Comparison of ENCODE assay signal across 1 cellular context in the genomic region with DNA sequence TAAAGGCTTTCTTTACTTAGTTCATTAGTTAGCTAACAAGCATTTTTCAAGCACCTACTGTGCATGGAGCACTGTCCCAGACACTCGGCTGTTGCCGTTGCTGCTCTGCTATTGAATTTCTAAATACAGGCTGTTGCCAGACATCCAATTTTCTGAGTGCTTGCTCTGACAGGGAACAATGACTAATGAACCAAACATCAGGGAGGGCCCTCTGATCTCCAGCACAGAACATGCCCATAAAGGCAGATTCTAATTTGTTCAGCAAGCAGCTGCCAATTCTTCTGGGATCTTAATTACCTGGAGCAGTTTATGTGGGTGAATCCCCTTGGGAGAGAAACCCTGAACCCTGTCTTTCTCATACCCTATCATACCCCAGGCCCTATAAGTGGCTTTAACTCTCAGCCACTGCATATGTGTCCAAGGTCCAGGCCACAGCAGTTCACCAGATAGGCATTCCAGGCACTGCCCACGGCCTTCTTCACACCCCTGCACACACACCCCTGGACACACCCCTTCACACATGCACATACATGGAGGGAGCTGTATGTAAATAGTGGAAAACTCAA.
TF ChIP-seq lines count a peak whose summit lies in the region.

No MANE protein-coding gene starts in this region.

TF ChIP-seq in WTC11, 78 proteins besides CTCF, POLR2A, EP300 and RAD21 (continued from another document):
- TF ChIP-seq ZNF512 (CRISPR knock-in tag; IDR thresholded peaks at IDR 0.05; ENCODE audit: borderline replicate concordance) = no peak
